ENCODE assay signal across 12 cellular contexts in the genomic region with DNA sequence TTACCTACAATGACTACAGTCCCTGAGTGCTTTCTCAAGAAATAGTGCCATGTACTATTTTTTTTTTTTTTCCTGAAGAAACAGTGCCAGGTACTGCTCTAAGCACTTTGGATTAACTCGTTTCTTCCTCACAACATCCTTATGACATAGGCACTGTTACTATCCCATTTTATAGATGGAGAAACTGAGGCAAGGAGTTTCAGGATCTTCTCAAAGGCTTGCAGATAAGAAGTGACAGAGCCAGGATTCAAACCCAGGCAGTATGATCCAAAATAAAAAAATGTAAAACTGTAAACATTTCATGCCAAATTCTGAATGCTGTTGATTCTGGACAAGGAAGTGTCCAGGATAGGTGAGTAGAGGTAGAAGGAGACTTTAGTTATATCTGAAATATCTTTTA. TPM values are rescaled to one million over a fixed set of nuclear protein-coding genes. Genes with fewer than 3 reads are reported as not detected.
DNase-seq lines count a peak whose midpoint lies in the region; ATAC-seq, FAIRE-seq and TF ChIP-seq lines count a peak whose summit lies in the region.
"Had no signal": no experiment of that assay in that cellular context is flagged by ENCODE, and none has a peak within 500 bp of the region (broad histone marks: within the 10 kb centered on the region; RNA-seq: fewer than 3 reads in every experiment).

No MANE protein-coding gene starts in this region.

- CTCF ChIA-PET in WTC11 (lab: Charles Lee), result no interaction called here

- H3K27me3 Mint-ChIP-seq in WTC11 (ENCODE audit: low read depth), result no peaks in the 10 kb centered on the region

- no peak overlapping the region for H3K27ac Mint-ChIP-seq in WTC11

- peak overlapping the region in 8 of 10 experiments; percentile 62 to 77 (median 74); a peak in 9 of 20 replicates for H3K4me3 ChIP-seq in BLaER1 treated with 17β-estradiol and CSF1 and Interleukin-3, amounts not matched to agents 10 nM and 100 nM
- H3K4me3 ChIP-seq in HAP-1 (peak overlapping the region; percentile 88), keratinocyte (ENCODE audit: control insufficient read depth in 2 of 3, extremely low read depth in 1 of 3, insufficient read depth in 2 of 3, low read depth in 1 of 3, low read length in 3 of 3) (peak overlapping the region in 2 of 3 experiments; percentile 30 to 56)

- H3K79me2 ChIP-seq in keratinocyte (ENCODE audit: control insufficient read depth, insufficient read depth, low read length), result peaks cover 34% of the 10 kb centered on the region

- peak overlapping the region in 10 of 11 experiments; percentile 18 to 63 (median 46); a peak in 18 of 22 replicates for H3K4me2 ChIP-seq in BLaER1 treated with 17β-estradiol and CSF1 and Interleukin-3, amounts not matched to agents 10 nM and 100 nM
- peak overlapping the region; percentile 70 for H3K4me2 ChIP-seq in keratinocyte (ENCODE audit: control insufficient read depth, extremely low read depth, insufficient read depth, low read depth, low read length)

- in situ Hi-C loops in HAP-1 (cut with MboI; ENCODE audit: low sequenced_read_pairs), result no loop called here

- H3K9ac ChIP-seq in BLaER1 treated with 17β-estradiol and CSF1 and Interleukin-3, amounts not matched to agents 10 nM and 100 nM, result 0 out of 22 replicates have a peak overlapping the region, but pooled peaks of 1 of the 11 experiments have one; percentile 11
- no peak overlapping the region for H3K9ac ChIP-seq in keratinocyte (ENCODE audit: control insufficient read depth, extremely low read depth, insufficient read depth, low read length)

- FAIRE-seq in keratinocyte (lab: Jason Lieb, UNC), result no peak

- ATAC-seq in WTC11, result no peak
- no peak for ATAC-seq in GM21528 (IDR thresholded peaks at IDR 0.05; ENCODE audit: low FRiP score, unreplicated experiment)

- H3K4me1 Mint-ChIP-seq in WTC11, result peaks cover 4% of the 10 kb centered on the region

- peak overlapping the region; percentile 72 for H3K4me3 Mint-ChIP-seq in WTC11

- H2AFZ ChIP-seq in keratinocyte (ENCODE audit: control insufficient read depth, low read length), result no peak overlapping the region

- TF ChIP-seq CTCF in WTC11 (IDR thresholded peaks at IDR 0.05), result no peak
- TF ChIP-seq CTCF in keratinocyte (optimal IDR thresholded peaks at IDR 0.05 in 1 of 3, IDR thresholded peaks at IDR 0.05 in 1 of 3, conservative IDR thresholded peaks at IDR 0.05 in 1 of 3; ENCODE audit: extremely low read depth in 1 of 3, insufficient read depth in 2 of 3, low read length in 3 of 3), result no peak

- peaks cover 33 to 75% (median 58%) of the 10 kb centered on the region in 11 experiments; a peak in 21 of 22 replicates for H3K27me3 ChIP-seq in BLaER1 treated with 17β-estradiol and CSF1 and Interleukin-3, amounts not matched to agents 10 nM and 100 nM
- no peaks in the 10 kb centered on the region for H3K27me3 ChIP-seq in HAP-1 (ENCODE audit: low read depth)
- H3K27me3 ChIP-seq in keratinocyte (ENCODE audit: control insufficient read depth, extremely low read depth, insufficient read depth, low read length), result no peaks in the 10 kb centered on the region
- H3K27me3 ChIP-seq: ascending aorta, neutrophil had no signal

- peaks cover 24% of the 10 kb centered on the region for H3K36me3 Mint-ChIP-seq in WTC11

- no peak overlapping the region; a peak in 1 of 22 replicates for H3K27ac ChIP-seq in BLaER1 treated with 17β-estradiol and CSF1 and Interleukin-3, amounts not matched to agents 10 nM and 100 nM
- H3K27ac ChIP-seq in keratinocyte (ENCODE audit: control insufficient read depth, insufficient read depth, low read length), result no peak overlapping the region
- H3K27ac ChIP-seq: ascending aorta, neutrophil had no signal

- peaks cover 16 to 27% (median 18%) of the 10 kb centered on the region in 11 experiments for H3K9me3 ChIP-seq in BLaER1 treated with 17β-estradiol and CSF1 and Interleukin-3, amounts not matched to agents 10 nM and 100 nM (replicated peaks in 1 of 11)
- H3K9me3 ChIP-seq in HAP-1, result peaks cover 4% of the 10 kb centered on the region
- no peaks in the 10 kb centered on the region for H3K9me3 ChIP-seq in keratinocyte (ENCODE audit: control insufficient read depth, low read depth, low read length)
- H3K9me3 ChIP-seq: neutrophil had no signal

- peaks cover 4 to 24% (median 12%) of the 10 kb centered on the region in 10 experiments; a peak in 12 of 20 replicates for H3K4me1 ChIP-seq in BLaER1 treated with 17β-estradiol and CSF1 and Interleukin-3, amounts not matched to agents 10 nM and 100 nM
- H3K4me1 ChIP-seq in HAP-1 (peaks cover 9% of the 10 kb centered on the region), keratinocyte (ENCODE audit: control insufficient read depth, extremely low read depth, insufficient read depth, low read length) (peaks cover 5% of the 10 kb centered on the region)
- H3K4me1 ChIP-seq: ascending aorta had no signal

- dilution Hi-C loops in keratinocyte (cut with MboI; ENCODE audit: extremely low pct_ligation_motif_present, low sequenced_read_pairs), result no loop called here

- POLR2A ChIA-PET in WTC11 (lab: Charles Lee), result no interaction called here

- H4K20me1 ChIP-seq in BLaER1 treated with 17β-estradiol and CSF1 and Interleukin-3, amounts not matched to agents 10 nM and 100 nM, result no peaks in the 10 kb centered on the region
- no peaks in the 10 kb centered on the region for H4K20me1 ChIP-seq in keratinocyte (ENCODE audit: control insufficient read depth, extremely low read depth, insufficient read depth, low read length)

- peaks cover 16% of the 10 kb centered on the region for H3K9me3 Mint-ChIP-seq in WTC11

- H3K36me3 ChIP-seq in BLaER1 treated with 17β-estradiol and CSF1 and Interleukin-3, amounts not matched to agents 10 nM and 100 nM, result peaks cover 0 to 19% (median 11%) of the 10 kb centered on the region in 11 experiments; a peak in 13 of 22 replicates
- H3K36me3 ChIP-seq in HAP-1 (replicated peaks) (peaks cover 14% of the 10 kb centered on the region), keratinocyte (ENCODE audit: control insufficient read depth in 2 of 2, extremely low read depth in 1 of 2, insufficient read depth in 2 of 2, low read length in 2 of 2) (no peaks in the 10 kb centered on the region)
- H3K36me3 ChIP-seq: ascending aorta, neutrophil had no signal

- no peaks in the 10 kb centered on the region for H3K9me1 ChIP-seq in keratinocyte (ENCODE audit: control insufficient read depth, extremely low read depth, insufficient read depth, low read length)

- no peak for DNase-seq in HAP-1 (ENCODE audit: low spot score in 2 of 2)
- no peak for DNase-seq in WTC11 (ENCODE audit: low spot score)
- no peak for DNase-seq in keratinocyte (ENCODE audit: low read depth, low spot score)
- DNase-seq in germinal center (ENCODE audit: low spot score), result no peak
- DNase-seq in hepatic stellate cell (ENCODE audit: low spot score), result no peak
- DNase-seq in NCI-H187 treated with DMSO at 0.1 percent for 48 hours (lab: John Stamatoyannopoulos, UW), result no peak
- DNase-seq: NCI-H1694; stimulated activated naive CD4-positive, alpha-beta T cell treated with Interleukin-2 at 50 U/mL for 16 hours had no signal

TF ChIP-seq in WTC11, 78 proteins besides CTCF, POLR2A, EP300 and RAD21:
- TF ChIP-seq, protein P1, sequence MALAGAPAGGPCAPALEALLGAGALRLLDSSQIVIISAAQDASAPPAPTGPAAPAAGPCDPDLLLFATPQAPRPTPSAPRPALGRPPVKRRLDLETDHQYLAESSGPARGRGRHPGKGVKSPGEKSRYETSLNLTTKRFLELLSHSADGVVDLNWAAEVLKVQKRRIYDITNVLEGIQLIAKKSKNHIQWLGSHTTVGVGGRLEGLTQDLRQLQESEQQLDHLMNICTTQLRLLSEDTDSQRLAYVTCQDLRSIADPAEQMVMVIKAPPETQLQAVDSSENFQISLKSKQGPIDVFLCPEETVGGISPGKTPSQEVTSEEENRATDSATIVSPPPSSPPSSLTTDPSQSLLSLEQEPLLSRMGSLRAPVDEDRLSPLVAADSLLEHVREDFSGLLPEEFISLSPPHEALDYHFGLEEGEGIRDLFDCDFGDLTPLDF (CRISPR knock-in tag; IDR thresholded peaks at IDR 0.05), result no peak
- no peak for TF ChIP-seq ZNF121 (CRISPR knock-in tag; IDR thresholded peaks at IDR 0.05)
- TF ChIP-seq, protein P2, sequence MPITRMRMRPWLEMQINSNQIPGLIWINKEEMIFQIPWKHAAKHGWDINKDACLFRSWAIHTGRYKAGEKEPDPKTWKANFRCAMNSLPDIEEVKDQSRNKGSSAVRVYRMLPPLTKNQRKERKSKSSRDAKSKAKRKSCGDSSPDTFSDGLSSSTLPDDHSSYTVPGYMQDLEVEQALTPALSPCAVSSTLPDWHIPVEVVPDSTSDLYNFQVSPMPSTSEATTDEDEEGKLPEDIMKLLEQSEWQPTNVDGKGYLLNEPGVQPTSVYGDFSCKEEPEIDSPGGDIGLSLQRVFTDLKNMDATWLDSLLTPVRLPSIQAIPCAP (CRISPR knock-in tag; IDR thresholded peaks at IDR 0.05), result no peak
- TF ChIP-seq, protein P3, sequence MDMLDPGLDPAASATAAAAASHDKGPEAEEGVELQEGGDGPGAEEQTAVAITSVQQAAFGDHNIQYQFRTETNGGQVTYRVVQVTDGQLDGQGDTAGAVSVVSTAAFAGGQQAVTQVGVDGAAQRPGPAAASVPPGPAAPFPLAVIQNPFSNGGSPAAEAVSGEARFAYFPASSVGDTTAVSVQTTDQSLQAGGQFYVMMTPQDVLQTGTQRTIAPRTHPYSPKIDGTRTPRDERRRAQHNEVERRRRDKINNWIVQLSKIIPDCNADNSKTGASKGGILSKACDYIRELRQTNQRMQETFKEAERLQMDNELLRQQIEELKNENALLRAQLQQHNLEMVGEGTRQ (CRISPR knock-in tag; IDR thresholded peaks at IDR 0.05), result no peak

RNA-seq across cellular contexts. Expression of a gene that starts 1.1 kb away (rescaled TPM):
- total RNA-seq in WTC11 (2021), result 12.3 to 13.2 TPM (median 13.2 TPM) in 3 replicates
- 1.1 to 3.9 TPM (median 1.8 TPM) in 3 replicates for polyA plus RNA-seq in keratinocyte
- 0.09 TPM for polyA plus RNA-seq in keratinocyte (2011; ENCODE audit: low read depth)
- 0.86 and 1.7 TPM in 2 replicates for polyA plus RNA-seq in keratinocyte (2011; cell fraction: cytosol; rRNA removed)
- 2.6 and 3.0 TPM in 2 replicates for polyA plus RNA-seq in keratinocyte (2011; cell fraction: nucleus; rRNA removed)
- polyA plus RNA-seq in keratinocyte (2012; ENCODE audit: low replicate concordance), result 0.17 and 1.6 TPM in 2 replicates
- polyA minus RNA-seq in keratinocyte, result 0.85 to 7.4 TPM (median 2.9 TPM) in 3 replicates
- polyA minus RNA-seq in keratinocyte (2011; cell fraction: cytosol; rRNA and poly(A)+ RNA removed), result 1.9 TPM
- 3.8 and 5.2 TPM in 2 replicates for polyA minus RNA-seq in keratinocyte (2011; cell fraction: nucleus; rRNA and poly(A)+ RNA removed)
- total RNA-seq: ascending aorta had no signal

RNA-seq across cellular contexts. Expression of a gene that starts 1.5 kb away (rescaled TPM):
- total RNA-seq in WTC11 (2021), result 13.0 to 13.2 TPM (median 13.1 TPM) in 3 replicates
- 14.0 to 20.4 TPM (median 15.6 TPM) in 3 replicates for polyA plus RNA-seq in keratinocyte
- 8.4 TPM for polyA plus RNA-seq in keratinocyte (2011; ENCODE audit: low read depth)
- polyA plus RNA-seq in keratinocyte (2011; cell fraction: cytosol; rRNA removed), result 9.3 and 19.1 TPM in 2 replicates
- 40.4 and 45.0 TPM in 2 replicates for polyA plus RNA-seq in keratinocyte (2011; cell fraction: nucleus; rRNA removed)
- polyA plus RNA-seq in keratinocyte (2012; ENCODE audit: low replicate concordance), result 7.3 and 8.1 TPM in 2 replicates
- 3.8 to 19.9 TPM (median 10.5 TPM) in 3 replicates for polyA minus RNA-seq in keratinocyte
- polyA minus RNA-seq in keratinocyte (2011; cell fraction: cytosol; rRNA and poly(A)+ RNA removed), result 9.6 TPM
- polyA minus RNA-seq in keratinocyte (2011; cell fraction: nucleus; rRNA and poly(A)+ RNA removed), result 14.6 and 30.0 TPM in 2 replicates
